1 cellular context compared by ENCODE assay signal in the genomic region with DNA sequence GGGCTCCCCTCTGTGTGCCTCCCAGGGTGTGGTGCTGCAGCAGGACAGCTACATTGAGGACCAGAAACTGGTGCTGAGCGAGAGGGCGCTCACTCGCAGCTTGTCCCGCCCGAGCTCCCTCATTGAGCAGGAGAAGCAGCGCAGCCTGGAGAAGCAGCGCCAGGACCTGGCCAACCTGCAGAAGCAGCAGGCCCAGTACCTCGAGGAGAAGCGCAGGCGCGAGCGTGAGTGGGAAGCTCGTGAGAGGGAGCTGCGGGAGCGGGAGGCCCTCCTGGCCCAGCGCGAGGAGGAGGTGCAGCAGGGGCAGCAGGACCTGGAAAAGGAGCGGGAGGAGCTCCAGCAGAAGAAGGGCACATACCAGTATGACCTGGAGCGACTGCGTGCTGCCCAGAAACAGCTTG.
A peak's percentile ranks its signal among the peaks of the same experiment; 100 is the strongest.
TF ChIP-seq lines count a peak whose summit lies in the region.

No MANE protein-coding gene starts in this region.

TF ChIP-seq in H1, 55 proteins besides CTCF, POLR2A, EP300 and RAD21:
- TF ChIP-seq TEAD4 (IDR thresholded peaks at IDR 0.05; ENCODE audit: low read depth, low read length) = no peak
- no peak for TF ChIP-seq TCF12 (IDR thresholded peaks at IDR 0.05; ENCODE audit: low read depth, low read length)
- TF ChIP-seq, protein P1, sequence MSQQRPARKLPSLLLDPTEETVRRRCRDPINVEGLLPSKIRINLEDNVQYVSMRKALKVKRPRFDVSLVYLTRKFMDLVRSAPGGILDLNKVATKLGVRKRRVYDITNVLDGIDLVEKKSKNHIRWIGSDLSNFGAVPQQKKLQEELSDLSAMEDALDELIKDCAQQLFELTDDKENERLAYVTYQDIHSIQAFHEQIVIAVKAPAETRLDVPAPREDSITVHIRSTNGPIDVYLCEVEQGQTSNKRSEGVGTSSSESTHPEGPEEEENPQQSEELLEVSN (IDR thresholded peaks at IDR 0.05) = 0 out of 2 replicates have a peak, but pooled peaks have one; percentile 31
- TF ChIP-seq RXRA (IDR thresholded peaks at IDR 0.05; ENCODE audit: insufficient read depth, low read depth, low read length) = no peak
